25 cellular contexts compared by ENCODE assay signal in genomic region chr20:51356871-51357270, GRCh38.
A peak's percentile ranks its signal among the peaks of the same experiment; 100 is the strongest.
DNase-seq lines count a peak whose midpoint lies in the region; ATAC-seq, FAIRE-seq and TF ChIP-seq lines count a peak whose summit lies in the region.
"Had no signal": no experiment of that assay in that cellular context is flagged by ENCODE, and none has a peak within 500 bp of the region (broad histone marks: within the 10 kb centered on the region; RNA-seq: fewer than 3 reads in every experiment).

No MANE protein-coding gene starts in this region.

- H2BK12ac ChIP-seq in mesenchymal stem cell (ENCODE audit: low read length in 2 of 2): no peak overlapping the region

- no peak overlapping the region for H3K14ac ChIP-seq in mesenchymal stem cell (ENCODE audit: low read length in 2 of 2)

- WGBS in mesenchymal stem cell: 88% methylated on average over 2 of the region's 3 CpGs
- WGBS in endodermal cell (ENCODE audit: insufficient coverage in 1 of 2, insufficient read length in 1 of 2), 2 experiments: 78% methylated on average over 3 of the region's 3 CpGs; no CpG with 5 or more reads in 1 of the 2 experiments

- H3K9me3 Mint-ChIP-seq in astrocyte (ENCODE audit: unreplicated experiment) (peaks cover 2% of the 10 kb centered on the region), endodermal cell (no peaks in the 10 kb centered on the region)
- H3K9me3 Mint-ChIP-seq in activated CD4-positive, alpha-beta T cell treated with anti-CD3 and anti-CD28 coated beads, Interleukin-2, amount 10 ng/mL, durations not matched to agents 24 days and 14 days: peaks cover 5% of the 10 kb centered on the region
- H3K9me3 Mint-ChIP-seq: CD4-positive, alpha-beta T cell; CD8-positive, alpha-beta T cell had no signal

- no peak overlapping the region for H3K4me3 Mint-ChIP-seq in astrocyte (ENCODE audit: unreplicated experiment)
- H3K4me3 Mint-ChIP-seq in activated CD4-positive, alpha-beta T cell treated with anti-CD3 and anti-CD28 coated beads, Interleukin-2, amount 10 ng/mL, durations not matched to agents 24 days and 14 days: no peak overlapping the region
- no peak overlapping the region for H3K4me3 Mint-ChIP-seq in endodermal cell
- H3K4me3 Mint-ChIP-seq: B cell; CD4-positive, alpha-beta T cell; CD8-positive, alpha-beta T cell had no signal

- H4K91ac ChIP-seq in mesenchymal stem cell (ENCODE audit: low read length): peak overlapping the region; percentile 28

- H3K36me3 ChIP-seq in astrocyte (ENCODE audit: insufficient read depth, low read length): no peaks in the 10 kb centered on the region
- H3K36me3 ChIP-seq in mesenchymal stem cell (ENCODE audit: control insufficient read depth in 1 of 2, insufficient read depth in 2 of 2, low read depth in 1 of 2, low read length in 2 of 2): no peaks in the 10 kb centered on the region
- H3K36me3 ChIP-seq in skeletal muscle satellite cell (ENCODE audit: insufficient read depth, low read length): no peaks in the 10 kb centered on the region
- no peaks in the 10 kb centered on the region for H3K36me3 ChIP-seq in upper lobe of right lung
- H3K36me3 ChIP-seq in endodermal cell (ENCODE audit: control insufficient read depth, insufficient read depth, low read length): no peaks in the 10 kb centered on the region
- H3K36me3 ChIP-seq: BLaER1 treated with 17β-estradiol and CSF1 and Interleukin-3, amounts not matched to agents 10 nM and 100 nM had no signal

- no peak overlapping the region for H3K23ac ChIP-seq in mesenchymal stem cell (ENCODE audit: low read length in 2 of 2)

- H3K4ac ChIP-seq in mesenchymal stem cell (ENCODE audit: low read depth in 1 of 2, low read length in 2 of 2): no peak overlapping the region

- FAIRE-seq in astrocyte (lab: Jason Lieb, UNC): no peak
- FAIRE-seq: A204.1, D721Med, GM12878, GM12892, GM18507 had no signal

- H2BK15ac ChIP-seq in mesenchymal stem cell (ENCODE audit: low read depth, poor library complexity, severe bottlenecking): peak overlapping the region; percentile 32

- no peak overlapping the region for H2BK5ac ChIP-seq in mesenchymal stem cell (ENCODE audit: low read depth, low read length, poor library complexity, severe bottlenecking)

- no peak overlapping the region for H2AFZ ChIP-seq in astrocyte (ENCODE audit: low read depth, low read length)
- H2AFZ ChIP-seq in mesenchymal stem cell (ENCODE audit: low read depth, low read length): no peak overlapping the region

- H3K36me3 Mint-ChIP-seq in astrocyte (ENCODE audit: low read depth, unreplicated experiment) (no peaks in the 10 kb centered on the region), endodermal cell (ENCODE audit: low read depth) (no peaks in the 10 kb centered on the region)
- H3K36me3 Mint-ChIP-seq in activated CD4-positive, alpha-beta T cell treated with anti-CD3 and anti-CD28 coated beads, Interleukin-2, amount 10 ng/mL, durations not matched to agents 24 days and 14 days (ENCODE audit: low read depth): no peaks in the 10 kb centered on the region
- H3K36me3 Mint-ChIP-seq: CD8-positive, alpha-beta T cell had no signal

- no peak overlapping the region for H4K8ac ChIP-seq in mesenchymal stem cell (ENCODE audit: low read length)

- H3K4me3 ChIP-seq in astrocyte (ENCODE audit: insufficient read depth, low read depth, low read length) (no peak overlapping the region), mesenchymal stem cell (ENCODE audit: insufficient read depth in 1 of 2, low read depth in 1 of 2, low read length in 2 of 2) (no peak overlapping the region), skeletal muscle satellite cell (ENCODE audit: low read length) (no peak overlapping the region), upper lobe of right lung (no peak overlapping the region), endodermal cell (ENCODE audit: low read length) (no peak overlapping the region)
- H3K4me3 ChIP-seq: BLaER1 treated with 17β-estradiol and CSF1 and Interleukin-3, amounts not matched to agents 10 nM and 100 nM; GM12878 had no signal

- no peak for TF ChIP-seq CTCF in astrocyte (IDR thresholded peaks at IDR 0.05; ENCODE audit: insufficient read depth, low read depth, low read length)
- no peak for TF ChIP-seq CTCF in upper lobe of right lung (IDR thresholded peaks at IDR 0.05)
- no peak for TF ChIP-seq CTCF in endodermal cell (conservative IDR thresholded peaks at IDR 0.05)

- H3K27ac Mint-ChIP-seq in astrocyte (ENCODE audit: unreplicated experiment) (no peak overlapping the region), endodermal cell (no peak overlapping the region)
- no peak overlapping the region for H3K27ac Mint-ChIP-seq in activated CD4-positive, alpha-beta T cell treated with anti-CD3 and anti-CD28 coated beads, Interleukin-2, amount 10 ng/mL, durations not matched to agents 24 days and 14 days
- H3K27ac Mint-ChIP-seq: B cell; CD4-positive, alpha-beta T cell; CD8-positive, alpha-beta T cell had no signal

- DNase-seq in astrocyte (ENCODE audit: low read depth) (no peak), mesenchymal stem cell (no peak), upper lobe of right lung (peak; percentile 41), MV-4-11 (lab: John Stamatoyannopoulos, UW) (no peak), T-helper 9 cell (no peak), endodermal cell (no peak)
- no peak for DNase-seq in activated CD4-positive, alpha-beta T cell treated with anti-CD3 and anti-CD28 coated beads, Interleukin-2, amount 10 ng/mL, durations not matched to agents 24 days and 14 days
- DNase-seq: 8988T; AML-193; Caco-2; Calu3; CD4-positive, alpha-beta T cell; CD8-positive, alpha-beta T cell; DND-41; EL; GDM1 had no signal

- intact Hi-C loops in upper lobe of right lung (cut with DNase I): no loop called here
- intact Hi-C loops in activated CD4-positive, alpha-beta T cell treated with anti-CD3 and anti-CD28 coated beads, Interleukin-2, amount 10 ng/mL, durations not matched to agents 24 days and 14 days (cut with micrococcal nuclease): no loop called here

- H3K27me3 ChIP-seq in astrocyte (ENCODE audit: insufficient read depth, low read length) (no peaks in the 10 kb centered on the region), mesenchymal stem cell (ENCODE audit: control insufficient read depth in 1 of 2, insufficient read depth in 1 of 2, low read length in 2 of 2) (no peaks in the 10 kb centered on the region), skeletal muscle satellite cell (ENCODE audit: control insufficient read depth, insufficient read depth, low read length) (no peaks in the 10 kb centered on the region), upper lobe of right lung (no peaks in the 10 kb centered on the region), endodermal cell (ENCODE audit: control insufficient read depth, insufficient read depth, low read length, poor library complexity, severe bottlenecking) (no peaks in the 10 kb centered on the region)
- H3K27me3 ChIP-seq: BLaER1 treated with 17β-estradiol and CSF1 and Interleukin-3, amounts not matched to agents 10 nM and 100 nM had no signal

- H2AK5ac ChIP-seq in mesenchymal stem cell (ENCODE audit: low read length, severe bottlenecking): no peak overlapping the region

- H3K9ac ChIP-seq in astrocyte (ENCODE audit: low read length) (no peak overlapping the region), mesenchymal stem cell (ENCODE audit: low read length) (no peak overlapping the region), skeletal muscle satellite cell (ENCODE audit: low read depth, low read length) (peak overlapping the region; percentile 3), endodermal cell (ENCODE audit: extremely low read depth, low read length, poor library complexity, severe bottlenecking) (no peak overlapping the region)
- H3K9ac ChIP-seq: BLaER1 treated with 17β-estradiol and CSF1 and Interleukin-3, amounts not matched to agents 10 nM and 100 nM had no signal

- H4K20me1 ChIP-seq in astrocyte (ENCODE audit: insufficient read depth, low read length): no peaks in the 10 kb centered on the region

- H3K4me2 ChIP-seq in astrocyte (ENCODE audit: low read length) (no peak overlapping the region), mesenchymal stem cell (ENCODE audit: low read length, poor library complexity, severe bottlenecking) (no peak overlapping the region), skeletal muscle satellite cell (ENCODE audit: low read length) (no peak overlapping the region)
- H3K4me2 ChIP-seq: BLaER1 treated with 17β-estradiol and CSF1 and Interleukin-3, amounts not matched to agents 10 nM and 100 nM had no signal

- H3K79me2 ChIP-seq in astrocyte (ENCODE audit: insufficient read depth, low read length): no peaks in the 10 kb centered on the region

- H3K18ac ChIP-seq in mesenchymal stem cell (ENCODE audit: low read depth in 1 of 2, low read length in 2 of 2): no peak overlapping the region

- H3K4me1 Mint-ChIP-seq in astrocyte (ENCODE audit: low read depth, unreplicated experiment) (peaks cover 33% of the 10 kb centered on the region), endodermal cell (no peaks in the 10 kb centered on the region)
- H3K4me1 Mint-ChIP-seq in activated CD4-positive, alpha-beta T cell treated with anti-CD3 and anti-CD28 coated beads, Interleukin-2, amount 10 ng/mL, durations not matched to agents 24 days and 14 days: peaks cover 4% of the 10 kb centered on the region
- H3K4me1 Mint-ChIP-seq: B cell had no signal

- H3K27ac ChIP-seq in astrocyte (ENCODE audit: low read depth, low read length) (peak overlapping the region; percentile 16), mesenchymal stem cell (ENCODE audit: low read length, poor library complexity, severe bottlenecking) (no peak overlapping the region), upper lobe of right lung (no peak overlapping the region), endodermal cell (ENCODE audit: low read depth, low read length) (no peak overlapping the region)
- H3K27ac ChIP-seq: BLaER1 treated with 17β-estradiol and CSF1 and Interleukin-3, amounts not matched to agents 10 nM and 100 nM; C4-2B had no signal

- no peaks in the 10 kb centered on the region for H3K79me1 ChIP-seq in mesenchymal stem cell (replicated peaks; ENCODE audit: low read length, poor library complexity, severe bottlenecking)

- H3K27me3 Mint-ChIP-seq in astrocyte (ENCODE audit: low read depth, unreplicated experiment) (no peaks in the 10 kb centered on the region), endodermal cell (ENCODE audit: insufficient read depth) (peaks cover 12% of the 10 kb centered on the region)
- H3K27me3 Mint-ChIP-seq in activated CD4-positive, alpha-beta T cell treated with anti-CD3 and anti-CD28 coated beads, Interleukin-2, amount 10 ng/mL, durations not matched to agents 24 days and 14 days: peaks cover 7% of the 10 kb centered on the region
- H3K27me3 Mint-ChIP-seq: CD4-positive, alpha-beta T cell had no signal

- H2BK120ac ChIP-seq in mesenchymal stem cell (ENCODE audit: low read depth, low read length): no peak overlapping the region

- ATAC-seq in upper lobe of right lung: no peak
- ATAC-seq: CD8-positive, alpha-beta T cell; GM12878 had no signal

- H3K4me1 ChIP-seq in astrocyte (ENCODE audit: insufficient read depth, low read length): peaks cover 42% of the 10 kb centered on the region
- H3K4me1 ChIP-seq in mesenchymal stem cell (ENCODE audit: control insufficient read depth, insufficient read depth, low read depth, low read length): peaks cover 26% of the 10 kb centered on the region
- peaks cover 59% of the 10 kb centered on the region for H3K4me1 ChIP-seq in skeletal muscle satellite cell (ENCODE audit: control insufficient read depth, insufficient read depth, low read length)
- H3K4me1 ChIP-seq in upper lobe of right lung: no peaks in the 10 kb centered on the region
- no peaks in the 10 kb centered on the region for H3K4me1 ChIP-seq in endodermal cell (ENCODE audit: control insufficient read depth, insufficient read depth, low read length)
- H3K4me1 ChIP-seq: Caco-2 had no signal

- H3K9me3 ChIP-seq in astrocyte (ENCODE audit: insufficient read depth, low read depth, low read length): no peaks in the 10 kb centered on the region
- no peaks in the 10 kb centered on the region for H3K9me3 ChIP-seq in mesenchymal stem cell (ENCODE audit: control insufficient read depth, low read length)
- H3K9me3 ChIP-seq in skeletal muscle satellite cell (replicated peaks; ENCODE audit: low read length): peaks cover 3% of the 10 kb centered on the region
- H3K9me3 ChIP-seq in upper lobe of right lung: no peaks in the 10 kb centered on the region
- H3K9me3 ChIP-seq in endodermal cell (ENCODE audit: control insufficient read depth, low read length): no peaks in the 10 kb centered on the region
- H3K9me3 ChIP-seq: BLaER1 treated with 17β-estradiol and CSF1 and Interleukin-3, amounts not matched to agents 10 nM and 100 nM; Caco-2 had no signal
